28 cellular contexts compared by ENCODE assay signal in genomic region chr3:135117977-135118376, GRCh38.
"Had no signal": no experiment of that assay in that cellular context is flagged by ENCODE, and none has a peak within 500 bp of the region (broad histone marks: within the 10 kb centered on the region; RNA-seq: fewer than 3 reads in every experiment).

No MANE protein-coding gene starts in this region.

- DNase-seq: naive B cell; naive thymus-derived CD8-positive, alpha-beta T cell; occipital lobe; ovary; posterior cingulate gyrus; psoas muscle; right cardiac atrium; right lobe of liver; sigmoid colon; small intestine; stimulated activated CD4-positive, alpha-beta T cell treated with anti-CD3 and anti-CD28 coated beads, Interleukin-15, amount 100 ng/mL, for 24 hours; stimulated activated CD4-positive, alpha-beta T cell treated with anti-CD3 and anti-CD28 coated beads, Interleukin-2, amount 100 ng/mL, for 24 hours; stimulated activated CD4-positive, alpha-beta T cell treated with anti-CD3 and anti-CD28 coated beads, Interleukin-2, amount 100 ng/mL, for 48 hours; stimulated activated CD4-positive, alpha-beta T cell treated with anti-CD3 and anti-CD28 coated beads, Interleukin-4, amount 100 ng/mL, for 24 hours; stimulated activated naive B cell treated with anti-CD40 and anti-IgM and Interleukin-4, amounts not matched to agents 10 μg/mL and 1 μg/mL and 100 μg/mL, for 72 hours; stimulated activated naive CD4-positive, alpha-beta T cell treated with Interleukin-2 at 50 U/mL for 16 hours; stomach; thyroid gland; trophoblast cell; upper lobe of left lung; uterus had no signal

- H3K9me3 Mint-ChIP-seq: nephron; neural progenitor cell; stimulated activated naive CD8-positive, alpha-beta T cell treated with anti-CD3 and anti-CD28 coated beads, Interleukin-15, Interleukin-2, amounts not matched to agents 100 ng/mL and 50 ng/mL, for 24 hours had no signal

- H3K27me3 Mint-ChIP-seq: naive B cell; progenitor cell of endocrine pancreas; stimulated activated naive B cell treated with anti-CD40 and anti-IgM and Interleukin-4, amounts not matched to agents 10 μg/mL and 1 μg/mL and 100 μg/mL, for 72 hours; stimulated activated naive CD8-positive, alpha-beta T cell treated with anti-CD3 and anti-CD28 coated beads, Interleukin-15, Interleukin-2, amounts not matched to agents 100 ng/mL and 50 ng/mL, for 24 hours had no signal

- H3K27ac Mint-ChIP-seq: naive B cell; nephron; neural progenitor cell; progenitor cell of endocrine pancreas; stimulated activated naive B cell treated with anti-CD40 and anti-IgM and Interleukin-4, amounts not matched to agents 10 μg/mL and 1 μg/mL and 100 μg/mL, for 72 hours; stimulated activated naive CD8-positive, alpha-beta T cell treated with anti-CD3 and anti-CD28 coated beads, Interleukin-15, Interleukin-2, amounts not matched to agents 100 ng/mL and 50 ng/mL, for 24 hours had no signal

- H3K4me3 Mint-ChIP-seq: naive thymus-derived CD8-positive, alpha-beta T cell; nephron; neural progenitor cell; stimulated activated naive B cell treated with anti-CD40 and anti-IgM and Interleukin-4, amounts not matched to agents 10 μg/mL and 1 μg/mL and 100 μg/mL, for 72 hours; stimulated activated naive CD8-positive, alpha-beta T cell treated with anti-CD3 and anti-CD28 coated beads, Interleukin-15, Interleukin-2, amounts not matched to agents 100 ng/mL and 50 ng/mL, for 24 hours had no signal

- H3K4me3 ChIP-seq: neural progenitor cell, ovary, psoas muscle, right lobe of liver, sigmoid colon, stomach, thoracic aorta, thyroid gland, tibial nerve, upper lobe of left lung, uterus had no signal

- H3K36me3 ChIP-seq: neural progenitor cell, ovary, right lobe of liver, sigmoid colon, stomach, thoracic aorta, thyroid gland, tibial nerve, upper lobe of left lung, uterus had no signal

- H3K4me1 Mint-ChIP-seq: naive B cell; naive thymus-derived CD8-positive, alpha-beta T cell; nephron; neural progenitor cell; stimulated activated naive B cell treated with anti-CD40 and anti-IgM and Interleukin-4, amounts not matched to agents 10 μg/mL and 1 μg/mL and 100 μg/mL, for 72 hours had no signal

- H3K36me3 Mint-ChIP-seq: naive thymus-derived CD8-positive, alpha-beta T cell; neural progenitor cell; stimulated activated naive B cell treated with anti-CD40 and anti-IgM and Interleukin-4, amounts not matched to agents 10 μg/mL and 1 μg/mL and 100 μg/mL, for 72 hours had no signal

- H3K27me3 ChIP-seq: neural progenitor cell, ovary, right lobe of liver, sigmoid colon, stomach, thyroid gland, tibial nerve, upper lobe of left lung, uterus had no signal

- H3K27ac ChIP-seq: neural progenitor cell, ovary, parathyroid adenoma, psoas muscle, right lobe of liver, sigmoid colon, stomach, thoracic aorta, thyroid gland, tibial nerve, upper lobe of left lung, uterus had no signal

- FAIRE-seq: small intestine had no signal

- ATAC-seq: naive thymus-derived CD8-positive, alpha-beta T cell; psoas muscle; right cardiac atrium; stimulated activated naive B cell treated with anti-CD40 and anti-IgM and Interleukin-4, amounts not matched to agents 10 μg/mL and 1 μg/mL and 100 μg/mL, for 72 hours had no signal

- H3K4me1 ChIP-seq: neural progenitor cell, parathyroid adenoma, psoas muscle, right lobe of liver, sigmoid colon, stomach, thyroid gland, tibial nerve, upper lobe of left lung, uterus had no signal

- H3K9me3 ChIP-seq: ovary, psoas muscle, right lobe of liver, sigmoid colon, stomach, thoracic aorta, thyroid gland, tibial nerve, upper lobe of left lung, uterus had no signal
